Comparison of ENCODE assay signal across 8 cellular contexts in genomic region chr20:18287546-18287914, GRCh38. TPM values are rescaled to one million over a fixed set of nuclear protein-coding genes. Genes with fewer than 3 reads are reported as not detected.
A peak's percentile ranks its signal among the peaks of the same experiment; 100 is the strongest.
DNase-seq lines count a peak whose midpoint lies in the region; ATAC-seq and TF ChIP-seq lines count a peak whose summit lies in the region.

No MANE protein-coding gene starts in this region.

- H3K36me3 Mint-ChIP-seq in T-helper 2 cell treated with Interferon-gamma antibody and Interleukin-4, amounts not matched to agents 5 μg/mL and 100 μg/mL, for 36 hours (ENCODE audit: low read depth): peaks cover 18% of the 10 kb centered on the region
- peaks cover 21% of the 10 kb centered on the region for H3K36me3 Mint-ChIP-seq in activated naive CD4-positive, alpha-beta T cell treated with anti-CD3 and anti-CD28 coated beads, Interleukin-2, amount 50 U/mL, for 24 hours

- no peak for TF ChIP-seq EP300 in stomach (IDR thresholded peaks at IDR 0.05)

- H3K27ac ChIP-seq in iPS-20b (ENCODE audit: low read length): peak overlapping the region; percentile 74
- H3K27ac ChIP-seq in stomach: peak overlapping the region; percentile 92 to 98 (median 96)

- DNase-seq in T-helper 2 cell treated with Interferon-gamma antibody and Interleukin-4, amounts not matched to agents 5 μg/mL and 100 μg/mL, for 36 hours (ENCODE audit: low spot score): no peak
- DNase-seq in T-helper 2 cell: no peak
- no peak for DNase-seq in stomach
- DNase-seq in dedifferentiated amniotic fluid mesenchymal stem cell (ENCODE audit: extremely low spot score): no peak

- no peak for TF ChIP-seq CTCF in stomach (IDR thresholded peaks at IDR 0.05)

- peak overlapping the region; percentile 92 for H3K4me3 ChIP-seq in iPS-20b (ENCODE audit: low read length)
- peak overlapping the region; percentile 82 to 96 (median 86) for H3K4me3 ChIP-seq in stomach

- H3K4me1 ChIP-seq in iPS-20b (ENCODE audit: insufficient read depth, low read length) (peaks cover 10% of the 10 kb centered on the region; the same call in 1 of the 2 replicates), stomach (peaks cover 9 to 27% (median 18%) of the 10 kb centered on the region in 4 donors)

- H3K4me3 Mint-ChIP-seq in T-helper 2 cell treated with Interferon-gamma antibody and Interleukin-4, amounts not matched to agents 5 μg/mL and 100 μg/mL, for 36 hours: peak overlapping the region; percentile 98
- H3K4me3 Mint-ChIP-seq in activated naive CD4-positive, alpha-beta T cell treated with anti-CD3 and anti-CD28 coated beads, Interleukin-2, amount 50 U/mL, for 24 hours: peak overlapping the region; percentile 98

- H3K9me3 Mint-ChIP-seq in T-helper 2 cell treated with Interferon-gamma antibody and Interleukin-4, amounts not matched to agents 5 μg/mL and 100 μg/mL, for 36 hours: peaks cover 21% of the 10 kb centered on the region
- peaks cover 17% of the 10 kb centered on the region for H3K9me3 Mint-ChIP-seq in activated naive CD4-positive, alpha-beta T cell treated with anti-CD3 and anti-CD28 coated beads, Interleukin-2, amount 50 U/mL, for 24 hours

- peaks cover 18% of the 10 kb centered on the region for H3K27me3 Mint-ChIP-seq in T-helper 2 cell treated with Interferon-gamma antibody and Interleukin-4, amounts not matched to agents 5 μg/mL and 100 μg/mL, for 36 hours (ENCODE audit: low read depth)
- peaks cover 10% of the 10 kb centered on the region for H3K27me3 Mint-ChIP-seq in activated naive CD4-positive, alpha-beta T cell treated with anti-CD3 and anti-CD28 coated beads, Interleukin-2, amount 50 U/mL, for 24 hours

- peaks cover 7% of the 10 kb centered on the region; the same call in 1 of the 2 replicates for H3K36me3 ChIP-seq in iPS-20b (ENCODE audit: insufficient read depth, low read depth, low read length)
- H3K36me3 ChIP-seq in stomach: peaks cover 0 to 12% (median 10%) of the 10 kb centered on the region in 4 donors

- H3K9ac ChIP-seq in iPS-20b (ENCODE audit: low read depth, low read length): peak overlapping the region; percentile 87; the same call in 1 of the 2 replicates

- H3K4me1 Mint-ChIP-seq in T-helper 2 cell treated with Interferon-gamma antibody and Interleukin-4, amounts not matched to agents 5 μg/mL and 100 μg/mL, for 36 hours (ENCODE audit: low read depth): peaks cover 16% of the 10 kb centered on the region
- peaks cover 27% of the 10 kb centered on the region for H3K4me1 Mint-ChIP-seq in activated naive CD4-positive, alpha-beta T cell treated with anti-CD3 and anti-CD28 coated beads, Interleukin-2, amount 50 U/mL, for 24 hours

- WGBS in stomach, 5 donors: 5 to 12% (median 6%) methylated on average over 10 to 11 of the region's 11 CpGs

- no peak for ATAC-seq in HG02870 (IDR thresholded peaks at IDR 0.05; ENCODE audit: unreplicated experiment)
- ATAC-seq in GM19395 (IDR thresholded peaks at IDR 0.05; ENCODE audit: unreplicated experiment): no peak

- peaks cover 9% of the 10 kb centered on the region for H3K27me3 ChIP-seq in iPS-20b (ENCODE audit: insufficient read depth, low read length)
- peaks cover 0 to 22% (median 0%) of the 10 kb centered on the region in 3 donors for H3K27me3 ChIP-seq in stomach

- peak overlapping the region; percentile 99 for H3K27ac Mint-ChIP-seq in T-helper 2 cell treated with Interferon-gamma antibody and Interleukin-4, amounts not matched to agents 5 μg/mL and 100 μg/mL, for 36 hours
- peak overlapping the region; percentile 100 for H3K27ac Mint-ChIP-seq in activated naive CD4-positive, alpha-beta T cell treated with anti-CD3 and anti-CD28 coated beads, Interleukin-2, amount 50 U/mL, for 24 hours

- H3K9me3 ChIP-seq in iPS-20b (ENCODE audit: insufficient read depth, low read depth, low read length) (peaks cover 19% of the 10 kb centered on the region), stomach (peaks cover 7 to 27% (median 20%) of the 10 kb centered on the region in 4 donors)

- TF ChIP-seq POLR2A in stomach (IDR thresholded peaks at IDR 0.05): no peak

- intact Hi-C loops in stomach (cut with DNase I; ENCODE audit: low total_unique reads): no loop called here

RNA-seq across cellular contexts. Expression of gene ZNF133, which starts 0.8 kb away (rescaled TPM):
- 10 to 100 TPM in 3 of 5 donors, 1 to 10 TPM in 2; 3.5 to 48.2 (median 19.1) TPM for total RNA-seq in stomach
- polyA plus RNA-seq in stomach: 10 to 100 TPM in 1 of 3 donors, 1 to 10 TPM in 2; 7.9 to 18.2 (median 9.6) TPM
